In the genomic region with DNA sequence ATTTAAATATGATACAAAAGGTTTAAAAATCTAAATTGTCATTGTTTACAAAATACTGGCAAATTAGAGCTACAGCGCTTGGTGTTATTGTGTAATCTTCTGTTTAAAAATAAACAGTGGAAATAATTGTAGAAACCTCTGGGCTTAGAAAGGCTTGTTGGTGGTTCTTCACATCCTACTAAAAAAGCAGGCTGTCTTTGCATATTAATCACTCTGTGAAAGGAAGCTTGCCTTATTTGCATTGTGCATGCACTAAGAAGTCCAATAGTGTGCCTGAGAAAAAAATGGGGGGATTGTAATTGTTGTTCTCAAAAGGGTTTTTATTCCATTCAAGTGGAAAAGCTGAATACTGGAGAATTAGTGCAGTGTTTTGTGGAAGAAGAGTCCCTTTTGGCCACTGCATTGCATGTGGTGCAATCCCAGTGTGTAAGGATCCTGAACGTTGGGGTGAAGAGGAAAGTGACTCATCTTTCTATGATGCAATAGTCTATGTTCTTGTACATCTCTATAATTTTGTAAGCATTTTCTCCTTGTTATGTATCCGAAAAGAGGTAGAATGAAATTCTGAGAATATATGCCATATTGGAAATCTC, we compare ENCODE assay signal across 10 cellular contexts. TPM values are rescaled to one million over a fixed set of nuclear protein-coding genes. Genes with fewer than 3 reads are reported as not detected.
DNase-seq lines count a peak whose midpoint lies in the region; ATAC-seq, FAIRE-seq and TF ChIP-seq lines count a peak whose summit lies in the region.
"Had no signal": no experiment of that assay in that cellular context is flagged by ENCODE, and none has a peak within 500 bp of the region (broad histone marks: within the 10 kb centered on the region; RNA-seq: fewer than 3 reads in every experiment).

No MANE protein-coding gene starts in this region.

- H3K4me1 ChIP-seq in right atrium auricular region (no peaks in the 10 kb centered on the region), adipocyte (ENCODE audit: control insufficient read depth, insufficient read depth, low read length) (peaks cover 11% of the 10 kb centered on the region)
- H3K4me1 ChIP-seq: BLaER1 had no signal

- intact Hi-C loops in Right ventricle myocardium superior (cut with DNase I), result no loop called here

- TF ChIP-seq CTCF in right atrium auricular region (IDR thresholded peaks at IDR 0.05), result no peak

- no peak for DNase-seq in Right ventricle myocardium superior
- no peak for DNase-seq in right atrium auricular region (ENCODE audit: low spot score)
- peak; percentile 5 for DNase-seq in adipocyte (ENCODE audit: low read depth)
- DNase-seq in inferior parietal cortex (ENCODE audit: extremely low spot score), result peak; percentile 85
- no peak for DNase-seq in stimulated activated CD4-positive, alpha-beta T cell treated with anti-CD3 and anti-CD28 coated beads, Interleukin-2, amount 100 ng/mL, for 48 hours
- no peak for DNase-seq in GM19239 (ENCODE audit: insufficient read length, low spot score)
- DNase-seq: activated CD8-positive, alpha-beta memory T cell treated with anti-CD3 and anti-CD28 coated beads, Interleukin-2, amount 10 ng/mL, durations not matched to agents 7 days and 5 days had no signal

- H3K4me3 ChIP-seq in right atrium auricular region (no peak overlapping the region), adipocyte (ENCODE audit: low read length) (no peak overlapping the region)
- H3K4me3 ChIP-seq: BLaER1 had no signal

- ATAC-seq in Right ventricle myocardium superior (ENCODE audit: poor library complexity) (peak; percentile 73), GM21423 (IDR thresholded peaks at IDR 0.05; ENCODE audit: unreplicated experiment) (no peak), HG02642 (IDR thresholded peaks at IDR 0.05; ENCODE audit: poor library complexity, unreplicated experiment) (no peak)
- ATAC-seq: activated CD8-positive, alpha-beta memory T cell treated with anti-CD3 and anti-CD28 coated beads, Interleukin-2, amount 10 ng/mL, durations not matched to agents 7 days and 5 days had no signal

- no peak for FAIRE-seq in GM19239 (lab: Jason Lieb, UNC)

- no peak overlapping the region for H3K27ac ChIP-seq in right atrium auricular region
- H3K27ac ChIP-seq: BLaER1 had no signal

- no peak overlapping the region for H3K9ac ChIP-seq in adipocyte (ENCODE audit: low read length)
- H3K9ac ChIP-seq: BLaER1 had no signal

- no peaks in the 10 kb centered on the region for H3K27me3 ChIP-seq in right atrium auricular region
- H3K27me3 ChIP-seq in adipocyte (replicated peaks; ENCODE audit: control insufficient read depth, insufficient read depth, low read length), result no peaks in the 10 kb centered on the region
- H3K27me3 ChIP-seq: BLaER1 had no signal

- H3K36me3 ChIP-seq in right atrium auricular region, result no peaks in the 10 kb centered on the region
- H3K36me3 ChIP-seq in adipocyte (ENCODE audit: control insufficient read depth, insufficient read depth, low read length, severe bottlenecking), result no peaks in the 10 kb centered on the region
- H3K36me3 ChIP-seq: BLaER1 had no signal

- H3K9me3 ChIP-seq in right atrium auricular region (no peaks in the 10 kb centered on the region), adipocyte (ENCODE audit: control insufficient read depth, low read length) (no peaks in the 10 kb centered on the region)
- H3K9me3 ChIP-seq: BLaER1 had no signal

RNA-seq across cellular contexts. Expression of a gene that starts 16.5 kb away (rescaled TPM):
- total RNA-seq in Right ventricle myocardium superior (226 TPM), right atrium auricular region (100 to 1,000 TPM; 225 to 229 TPM)

Comparison
In these comparisons a context has a peak if more than half of its experiments do, and no peak if none do; other contexts are left out.
1. DNase-seq: peak in adipocyte (single experiment) and inferior parietal cortex (single experiment); none in Right ventricle myocardium superior (single experiment), right atrium auricular region (single experiment), stimulated activated CD4-positive, alpha-beta T cell treated with anti-CD3 and anti-CD28 coated beads, Interleukin-2, amount 100 ng/mL, for 48 hours (0 of 2) and GM19239 (single experiment).